Comparison of ENCODE assay signal across 8 cellular contexts in genomic region chr19:21020298-21021227, GRCh38. TPM values are rescaled to one million over a fixed set of nuclear protein-coding genes. Genes with fewer than 3 reads are reported as not detected.
DNase-seq lines count a peak whose midpoint lies in the region; ATAC-seq and TF ChIP-seq lines count a peak whose summit lies in the region.

Gene ZNF430 (plus strand): TSS chr19:21020657. CDS start chr19:21020801, 144 bp downstream.

- no peaks in the 10 kb centered on the region for H3K4me1 ChIP-seq in right lobe of liver

- H3K27ac ChIP-seq in C4-2B, result peak within 1 kb of the TSS; percentile 76
- peak within 1 kb of the TSS in 55 of 59 donors; percentile 4 to 90 (median 83) for H3K27ac ChIP-seq in dorsolateral prefrontal cortex
- H3K27ac ChIP-seq in right lobe of liver, result peak within 1 kb of the TSS in 2 of 3 donors; percentile 57 to 84

- intact Hi-C loops in dorsolateral prefrontal cortex (cut with DNase I) (loop anchor here in 1 of 2 donors (5.0 to 10.0 kb wide), 2 partner anchors 98 to 776 kb away; partner anchors contain the start of gene ZNF85), right lobe of liver (cut with DNase I) (no loop called here)

- ATAC-seq in GM19395 (IDR thresholded peaks at IDR 0.05; ENCODE audit: unreplicated experiment) (peak; percentile 96), HG03571 (IDR thresholded peaks at IDR 0.05; ENCODE audit: unreplicated experiment) (peak; percentile 98), right lobe of liver (peak; percentile 98 to 100 (median 98))

- H3K27me3 ChIP-seq in dorsolateral prefrontal cortex (no peaks in the 10 kb centered on the region), right lobe of liver (no peaks in the 10 kb centered on the region)

- 8% methylated on average over 19 of the region's 44 CpGs for WGBS in right lobe of liver (ENCODE audit: insufficient coverage, low coverage, low lambda C conversion rate, missing lambda C conversion rate)

- no peaks in the 10 kb centered on the region for H3K36me3 ChIP-seq in right lobe of liver

- TF ChIP-seq CTCF in C4-2B (conservative IDR thresholded peaks at IDR 0.05) (no peak), dorsolateral prefrontal cortex (IDR thresholded peaks at IDR 0.05 in 54 of 56, conservative IDR thresholded peaks at IDR 0.05 in 2 of 56; ENCODE audit: low read depth in 1 of 56, partially characterized antibody in 56 of 56) (peak in 2 of 56 donors; percentile 4 to 16), right lobe of liver (IDR thresholded peaks at IDR 0.05) (no peak)

- H3K4me3 ChIP-seq in dorsolateral prefrontal cortex, result peak within 1 kb of the TSS; percentile 43 to 99 (median 86)
- peak within 1 kb of the TSS; percentile 55 to 68 (median 60) for H3K4me3 ChIP-seq in right lobe of liver

- TF ChIP-seq POLR2A in right lobe of liver (IDR thresholded peaks at IDR 0.05), result peak; percentile 25

- DNase-seq in NCI-H82 (lab: John Stamatoyannopoulos, UW) (peak; percentile 99), dorsolateral prefrontal cortex (peak; percentile 89 to 98 (median 96)), right lobe of liver (peak; percentile 83 to 88 (median 84))
- DNase-seq in activated CD4-positive, alpha-beta T cell treated with anti-CD3 and anti-CD28 coated beads, Interleukin-2, amount 50 U/mL, for 48 hours, result peak; percentile 93 to 96
- DNase-seq in stimulated activated CD4-positive, alpha-beta T cell treated with anti-CD3 and anti-CD28 coated beads, Interleukin-4, amount 100 ng/mL, for 4 hours, result peak; percentile 83 to 91

- H3K9me3 ChIP-seq in right lobe of liver, result no peaks in the 10 kb centered on the region

RNA-seq across cellular contexts. Expression of gene ZNF430, which starts in this region (rescaled TPM):
- total RNA-seq in dorsolateral prefrontal cortex (10 to 100 TPM; 11.2 to 32.5 (median 22.0) TPM), right lobe of liver (1 to 10 TPM in 4 of 6 experiments, under 1 TPM in 2; 0.44 to 2.2 (median 1.2) TPM)

Comparison
In these comparisons a context has a peak if more than half of its experiments do, and no peak if none do; other contexts are left out.
1. Peak in every context shown above with its lines: DNase-seq, ATAC-seq, H3K4me3 ChIP-seq and H3K27ac ChIP-seq.